11 cellular contexts compared by ENCODE assay signal in the genomic region with DNA sequence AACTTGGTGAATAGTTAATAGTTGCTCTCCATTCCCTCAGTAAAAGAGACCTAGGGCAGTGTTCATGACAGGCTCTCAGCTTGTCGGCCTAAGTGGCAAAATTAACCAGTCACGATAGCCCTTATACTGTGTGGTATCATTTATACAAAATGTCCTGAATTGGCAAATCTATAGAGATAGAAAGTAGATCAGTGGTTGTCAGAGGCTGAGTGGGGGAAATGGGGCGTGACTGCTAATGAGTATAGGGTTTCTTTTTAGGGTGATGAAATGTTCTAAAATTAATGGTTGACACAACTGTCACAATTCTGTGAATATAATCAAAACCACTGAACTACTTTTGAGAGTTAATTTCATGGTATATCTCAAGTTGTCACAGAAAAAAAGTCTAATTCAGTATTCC.
"Had no signal": no experiment of that assay in that cellular context is flagged by ENCODE, and none has a peak within 500 bp of the region (broad histone marks: within the 10 kb centered on the region; RNA-seq: fewer than 3 reads in every experiment).

No MANE protein-coding gene starts in this region.

- H3K4me3 Mint-ChIP-seq: activated CD4-positive, alpha-beta T cell treated with anti-CD3 and anti-CD28 coated beads, Interleukin-2, amount 10 ng/mL, durations not matched to agents 7 days and 5 days; activated naive CD8-positive, alpha-beta T cell; stimulated activated naive CD8-positive, alpha-beta T cell treated with anti-CD3 and anti-CD28 coated beads, Interleukin-15, Interleukin-2, amounts not matched to agents 100 ng/mL and 50 ng/mL, for 24 hours had no signal

- H3K9me3 ChIP-seq: lower lobe of right lung had no signal

- H3K4me3 ChIP-seq: dorsolateral prefrontal cortex, lower lobe of right lung had no signal

- H3K27me3 ChIP-seq: dorsolateral prefrontal cortex had no signal

- H3K27me3 Mint-ChIP-seq: activated CD4-positive, alpha-beta T cell treated with anti-CD3 and anti-CD28 coated beads, Interleukin-2, amount 10 ng/mL, durations not matched to agents 7 days and 5 days; activated naive CD8-positive, alpha-beta T cell; stimulated activated naive CD8-positive, alpha-beta T cell treated with anti-CD3 and anti-CD28 coated beads, Interleukin-15, Interleukin-2, amounts not matched to agents 100 ng/mL and 50 ng/mL, for 24 hours had no signal

- H3K9me3 Mint-ChIP-seq: activated CD4-positive, alpha-beta T cell treated with anti-CD3 and anti-CD28 coated beads, Interleukin-2, amount 10 ng/mL, durations not matched to agents 7 days and 5 days; natural killer cell; stimulated activated naive CD8-positive, alpha-beta T cell treated with anti-CD3 and anti-CD28 coated beads, Interleukin-15, Interleukin-2, amounts not matched to agents 100 ng/mL and 50 ng/mL, for 24 hours had no signal

- DNase-seq: activated CD4-positive, alpha-beta T cell treated with anti-CD3 and anti-CD28 coated beads, Interleukin-2, amount 10 ng/mL, durations not matched to agents 7 days and 5 days; anterior cingulate cortex; dorsolateral prefrontal cortex; lower lobe of right lung; midbrain; natural killer cell; nucleus accumbens; stimulated activated CD4-positive, alpha-beta T cell treated with anti-CD3 and anti-CD28 coated beads, Interleukin-4, amount 100 ng/mL, for 1 hour; stimulated activated CD8-positive, alpha-beta memory T cell treated with anti-CD3 and anti-CD28 coated beads, Interleukin-4, amount 100 ng/mL, for 48 hours had no signal

- H3K27ac Mint-ChIP-seq: activated CD4-positive, alpha-beta T cell treated with anti-CD3 and anti-CD28 coated beads, Interleukin-2, amount 10 ng/mL, durations not matched to agents 7 days and 5 days had no signal

- H3K36me3 Mint-ChIP-seq: natural killer cell had no signal

- H3K27ac ChIP-seq: dorsolateral prefrontal cortex, lower lobe of right lung had no signal
